11 cellular contexts compared by ENCODE assay signal in the genomic region with DNA sequence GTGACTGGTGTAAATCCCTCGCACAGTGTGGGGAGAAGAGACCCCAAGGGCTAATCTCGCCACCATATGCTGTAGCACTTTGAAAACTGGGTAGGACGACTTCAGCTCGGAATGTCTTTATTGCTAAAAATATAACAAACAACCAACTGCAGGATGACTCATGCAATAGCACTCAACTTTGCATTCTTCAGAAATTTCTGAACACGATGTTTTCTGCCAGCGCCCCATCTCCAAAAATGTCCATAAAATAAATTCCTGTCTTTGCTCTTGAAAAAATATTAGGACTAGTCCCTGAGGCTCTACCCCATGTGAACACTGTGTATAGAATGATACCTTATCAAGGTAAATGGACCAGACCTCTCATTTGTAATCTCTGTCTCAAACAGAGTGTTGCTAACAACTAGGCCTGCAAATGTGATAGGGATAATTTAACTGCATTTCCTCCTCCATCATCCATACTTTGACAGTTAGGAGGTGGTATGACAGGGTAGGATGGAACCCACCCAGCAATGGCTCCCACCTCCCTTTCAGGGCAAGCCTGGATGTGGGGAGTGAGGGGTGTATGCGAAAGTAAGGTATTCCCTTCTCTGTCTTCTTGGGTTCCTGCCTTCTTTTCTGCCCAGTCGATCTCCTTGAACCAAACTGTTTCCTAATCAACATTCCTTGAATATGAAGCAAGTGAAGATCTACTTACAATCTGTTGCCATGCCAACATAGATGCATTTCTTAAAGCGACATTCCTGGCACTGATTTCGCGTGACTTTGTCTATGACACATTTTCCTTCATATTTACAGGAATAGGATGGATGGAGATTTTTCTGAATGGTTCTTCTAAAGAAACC.
DNase-seq lines count a peak whose midpoint lies in the region; ATAC-seq, FAIRE-seq and TF ChIP-seq lines count a peak whose summit lies in the region.
"Had no signal": no experiment of that assay in that cellular context is flagged by ENCODE, and none has a peak within 500 bp of the region (broad histone marks: within the 10 kb centered on the region; RNA-seq: fewer than 3 reads in every experiment).

No MANE protein-coding gene starts in this region.

- H3K9ac ChIP-seq in muscle layer of colon (ENCODE audit: low read length) = no peak overlapping the region

- CTCF ChIA-PET in AG04450 (lab: Charles Lee) = no interaction called here

- H3K9me3 ChIP-seq in AG04450 (ENCODE audit: control insufficient read depth, insufficient read depth, low read length) (no peaks in the 10 kb centered on the region), muscle layer of colon (ENCODE audit: low read length) (no peaks in the 10 kb centered on the region)

- H3K36me3 ChIP-seq in muscle layer of colon (ENCODE audit: insufficient read depth, low read length) = peaks cover 17% of the 10 kb centered on the region

- POLR2A ChIA-PET in AG04450 (lab: Yijun Ruan, JAX) = no interaction called here

- no peak for ATAC-seq in HG03457 (IDR thresholded peaks at IDR 0.05; ENCODE audit: unreplicated experiment)

- H3K4me1 ChIP-seq in muscle layer of colon (ENCODE audit: insufficient read depth, low read length) = peaks cover 25% of the 10 kb centered on the region

- H3K27me3 ChIP-seq in AG04450 (ENCODE audit: control insufficient read depth, insufficient read depth, low read length) (no peaks in the 10 kb centered on the region), muscle layer of colon (ENCODE audit: control insufficient read depth in 1 of 2, insufficient read depth in 2 of 2, low read length in 2 of 2) (no peaks in the 10 kb centered on the region)

- TF ChIP-seq CTCF in AG04450 (IDR thresholded peaks at IDR 0.05; ENCODE audit: low read depth, low read length) = no peak

- DNase-seq in AG04450 (ENCODE audit: low read depth, low spot score) (peak; percentile 33), NCI-H226 (peak; percentile 88), dermis blood vessel endothelial cell (peak; percentile 4), NCI-H1092 (lab: John Stamatoyannopoulos, UW) (no peak), frontal cortex (ENCODE audit: low spot score in 2 of 2) (no peak)
- no peak for DNase-seq in effector CD4-positive, alpha-beta T cell
- DNase-seq: activated gamma-delta T cell treated with Interleukin-2 at 50 U/mL for 16 hours, islet precursor cell, KG1 had no signal

- H3K27ac ChIP-seq in AG04450 (ENCODE audit: low read depth, low read length) (peak overlapping the region; percentile 91), muscle layer of colon (ENCODE audit: low read depth, low read length) (peak overlapping the region; percentile 32)

- H3K4me3 ChIP-seq in AG04450 (ENCODE audit: low read depth, low read length) (no peak overlapping the region), muscle layer of colon (ENCODE audit: low read depth in 1 of 2, low read length in 2 of 2) (no peak overlapping the region)

- no peak for FAIRE-seq in frontal cortex (lab: Jason Lieb, UNC)

Comparison
In these comparisons a context has a peak if more than half of its experiments do, and no peak if none do; other contexts are left out.
1. DNase-seq: peak in AG04450 (single experiment), NCI-H226 (single experiment) and dermis blood vessel endothelial cell (single experiment); none in NCI-H1092 (single experiment), frontal cortex (0 of 2) and effector CD4-positive, alpha-beta T cell (single experiment).